ENCODE assay signal across 21 cellular contexts in genomic region chr20:47099749-47100515, GRCh38.
DNase-seq lines count a peak whose midpoint lies in the region; ATAC-seq and TF ChIP-seq lines count a peak whose summit lies in the region.
"Had no signal": no experiment of that assay in that cellular context is flagged by ENCODE, and none has a peak within 500 bp of the region (broad histone marks: within the 10 kb centered on the region; RNA-seq: fewer than 3 reads in every experiment).

No MANE protein-coding gene starts in this region.

- no peak for TF ChIP-seq POLR2A in gastroesophageal sphincter (IDR thresholded peaks at IDR 0.05)

- H3K27me3 ChIP-seq in ACC112 (ENCODE audit: insufficient read depth, low read length): no peaks in the 10 kb centered on the region; the same call in 1 of the 2 replicates
- H3K27me3 ChIP-seq in adipocyte (replicated peaks; ENCODE audit: control insufficient read depth, insufficient read depth, low read length): no peaks in the 10 kb centered on the region
- peaks cover 18% of the 10 kb centered on the region for H3K27me3 ChIP-seq in gastroesophageal sphincter
- peaks cover 0 to 4% (median 4%) of the 10 kb centered on the region in 3 donors for H3K27me3 ChIP-seq in psoas muscle (ENCODE audit: insufficient read depth in 3 of 3, low read length in 2 of 3)

- TF ChIP-seq CTCF in gastroesophageal sphincter (IDR thresholded peaks at IDR 0.05): no peak
- no peak for TF ChIP-seq CTCF in psoas muscle (IDR thresholded peaks at IDR 0.05)

- H3K79me2 ChIP-seq in ACC112 (ENCODE audit: control insufficient read depth, insufficient read depth, low read length, unreplicated experiment): no peaks in the 10 kb centered on the region

- H3K4me1 ChIP-seq in ACC112 (ENCODE audit: control insufficient read depth, insufficient read depth, low read length, unreplicated experiment) (peaks cover 12% of the 10 kb centered on the region), adipocyte (ENCODE audit: control insufficient read depth, insufficient read depth, low read length) (peaks cover 28% of the 10 kb centered on the region), gastroesophageal sphincter (peaks cover 0 to 10% (median 0%) of the 10 kb centered on the region in 3 donors), psoas muscle (no peaks in the 10 kb centered on the region)
- H3K4me1 ChIP-seq: prostate gland had no signal

- H3K36me3 ChIP-seq in ACC112 (ENCODE audit: insufficient read depth, low read length) (no peaks in the 10 kb centered on the region), adipocyte (ENCODE audit: control insufficient read depth, insufficient read depth, low read length, severe bottlenecking) (peaks cover 9% of the 10 kb centered on the region), gastroesophageal sphincter (no peaks in the 10 kb centered on the region), psoas muscle (ENCODE audit: insufficient read depth in 1 of 2, low read depth in 1 of 2) (no peaks in the 10 kb centered on the region)
- H3K36me3 ChIP-seq: prostate gland had no signal

- no peak overlapping the region for H2AFZ ChIP-seq in ACC112 (ENCODE audit: low read length, unreplicated experiment)

- H3K4me3 ChIP-seq in ACC112 (ENCODE audit: low read depth, low read length): no peak overlapping the region
- H3K4me3 ChIP-seq in adipocyte (ENCODE audit: low read length): no peak overlapping the region
- H3K4me3 ChIP-seq in gastroesophageal sphincter: no peak overlapping the region
- H3K4me3 ChIP-seq in psoas muscle: no peak overlapping the region
- H3K4me3 ChIP-seq: prostate gland had no signal

- peaks cover 25% of the 10 kb centered on the region for H3K9me3 ChIP-seq in adipocyte (ENCODE audit: control insufficient read depth, low read length)
- H3K9me3 ChIP-seq in gastroesophageal sphincter: peaks cover 0 to 38% (median 0%) of the 10 kb centered on the region in 3 donors
- no peaks in the 10 kb centered on the region for H3K9me3 ChIP-seq in psoas muscle
- H3K9me3 ChIP-seq: prostate gland had no signal

- WGBS in gastroesophageal sphincter (ENCODE audit: low coverage in 1 of 2), 2 donors: 26 to 45% methylated on average over 6 to 7 of the region's 7 CpGs
- WGBS in psoas muscle, 3 donors: 38 to 44% (median 40%) methylated on average over 7 of the region's 7 CpGs

- peak; percentile 67 for ATAC-seq in gastroesophageal sphincter
- ATAC-seq in psoas muscle: peak in 2 of 4 donors; percentile 57 to 67
- no peak for ATAC-seq in GM18858 (IDR thresholded peaks at IDR 0.05; ENCODE audit: unreplicated experiment)
- ATAC-seq: activated naive CD4-positive, alpha-beta T cell treated with anti-CD3 and anti-CD28 coated beads, Interleukin-2, amount 50 U/mL, for 72 hours; HCT116; left lobe of liver; stimulated activated naive CD8-positive, alpha-beta T cell treated with anti-CD3 and anti-CD28 coated beads, Interleukin-15, amount 100 ng/mL, for 72 hours had no signal

- H3K27ac ChIP-seq in ACC112 (ENCODE audit: low read depth, low read length) (0 out of 2 replicates have a peak overlapping the region, but pooled peaks have one; percentile 2), gastroesophageal sphincter (peak overlapping the region in 2 of 4 donors; percentile 35 to 45), psoas muscle (no peak overlapping the region)
- H3K27ac ChIP-seq: C4-2B, prostate gland had no signal

- H3K9ac ChIP-seq in adipocyte (ENCODE audit: low read length): peak overlapping the region; percentile 56

- intact Hi-C loops in psoas muscle (cut with DNase I): no loop called here

- no peak for TF ChIP-seq EP300 in gastroesophageal sphincter (IDR thresholded peaks at IDR 0.05)

- peak; percentile 57 for DNase-seq in adipocyte (ENCODE audit: low read depth)
- DNase-seq in psoas muscle: peak; percentile 48 to 66
- no peak for DNase-seq in activated CD4-positive, alpha-beta T cell treated with anti-CD3 and anti-CD28 coated beads, Interleukin-2, amount 50 U/mL, for 4 hours
- DNase-seq in activated T-cell treated with anti-CD3 and anti-CD28 coated beads, Interleukin-2, amount 50 U/mL, for 48 hours: no peak
- DNase-seq in Kasumi-1 (lab: John Stamatoyannopoulos, UW): no peak
- DNase-seq: activated CD4-positive, CD25-positive, alpha-beta regulatory T cell; EL; NCI-H1105; NCI-H2081; NK-92 treated with Interleukin-12 subunit alpha and Interleukin-12 subunit beta, amount 100 ng/mL, for 24 hours; stimulated activated CD4-positive, alpha-beta T cell treated with anti-CD3 and anti-CD28 coated beads, Interleukin-4, amount 100 ng/mL, for 24 hours; stimulated activated naive CD8-positive, alpha-beta T cell treated with anti-CD3 and anti-CD28 coated beads, Interleukin-15, amount 100 ng/mL, for 72 hours; T1000 had no signal

Comparison
In these comparisons a context has a peak if more than half of its experiments do, and no peak if none do; other contexts are left out.
1. DNase-seq: peak in adipocyte (single experiment) and psoas muscle (2 of 2); none in activated CD4-positive, alpha-beta T cell treated with anti-CD3 and anti-CD28 coated beads, Interleukin-2, amount 50 U/mL, for 4 hours (0 of 2), activated T-cell treated with anti-CD3 and anti-CD28 coated beads, Interleukin-2, amount 50 U/mL, for 48 hours (0 of 2) and Kasumi-1 (0 of 2).